15 cellular contexts compared by ENCODE assay signal in the genomic region with DNA sequence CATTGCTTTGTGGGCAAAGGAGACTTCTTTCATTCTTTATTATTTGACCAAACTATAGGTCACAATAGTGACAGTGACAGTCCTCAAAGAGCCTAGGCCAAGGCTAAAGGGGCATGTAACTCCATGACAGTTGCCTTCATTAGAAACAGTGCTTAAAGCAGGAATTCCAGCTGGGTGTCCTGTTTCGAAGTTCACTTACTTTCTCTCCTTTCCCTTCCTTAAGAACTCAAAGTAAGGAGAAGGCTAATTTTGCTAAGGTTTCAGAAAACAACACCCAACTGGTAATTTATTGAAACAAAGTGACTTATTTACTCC. TPM values are rescaled to one million over a fixed set of nuclear protein-coding genes. Genes with fewer than 3 reads are reported as not detected.
"Had no signal": no experiment of that assay in that cellular context is flagged by ENCODE, and none has a peak within 500 bp of the region (broad histone marks: within the 10 kb centered on the region; RNA-seq: fewer than 3 reads in every experiment).

No MANE protein-coding gene starts in this region.

- H3K27me3 ChIP-seq: cardiac muscle cell, esophagus muscularis mucosa, hepatocyte, ovary, sigmoid colon, spleen, stomach, thyroid gland, uterus had no signal

- FAIRE-seq: colon had no signal

- H3K36me3 ChIP-seq: cardiac muscle cell, esophagus muscularis mucosa, ovary, sigmoid colon, spleen, stomach, thyroid gland, uterus had no signal

- H3K4me1 ChIP-seq: sigmoid colon, spleen, stomach, thyroid gland, uterus had no signal

- H3K9me3 ChIP-seq: esophagus muscularis mucosa, ovary, sigmoid colon, spleen, stomach, thyroid gland, uterus had no signal

- H3K27ac ChIP-seq: cardiac muscle cell, esophagus muscularis mucosa, hepatocyte, ovary, sigmoid colon, spleen, stomach, thyroid gland, uterus had no signal

- DNase-seq: activated CD4-positive, alpha-beta T cell treated with anti-CD3 and anti-CD28 coated beads, Interleukin-2, amount 50 U/mL, for 48 hours; activated naive CD4-positive, alpha-beta T cell treated with anti-CD3 and anti-CD28 coated beads, Interleukin-2, amount 50 U/mL, for 16 hours; kidney glomerular epithelial cell; ovary; sigmoid colon; spleen; stomach; T-helper 1 cell; thyroid gland; uterus had no signal

- H3K4me3 ChIP-seq: cardiac muscle cell, esophagus muscularis mucosa, hepatocyte, ovary, sigmoid colon, spleen, stomach, thyroid gland, uterus had no signal

- H3K9me3 Mint-ChIP-seq: activated T-helper 2 cell treated with anti-CD3 and anti-CD28 coated beads, Interferon-gamma antibody, Interleukin-2, Interleukin-4, amounts not matched to agents 10 μg/mL and 5 μg/mL and 100 μg/mL, durations not matched to agents 14 hours and 24 hours and 36 hours had no signal

- H3K27ac Mint-ChIP-seq: activated T-helper 2 cell treated with anti-CD3 and anti-CD28 coated beads, Interferon-gamma antibody, Interleukin-2, Interleukin-4, amounts not matched to agents 10 μg/mL and 5 μg/mL and 100 μg/mL, durations not matched to agents 14 hours and 24 hours and 36 hours had no signal

RNA-seq across cellular contexts. Expression of gene HEY2, which starts 48.1 kb away (rescaled TPM):
- total RNA-seq: activated T-helper 2 cell treated with anti-CD3 and anti-CD28 coated beads, Interferon-gamma antibody, Interleukin-2, Interleukin-4, amounts not matched to agents 10 μg/mL and 5 μg/mL and 100 μg/mL, durations not matched to agents 14 hours and 24 hours and 36 hours had no signal
